Comparison of ENCODE assay signal across 1 cellular context in the genomic region with DNA sequence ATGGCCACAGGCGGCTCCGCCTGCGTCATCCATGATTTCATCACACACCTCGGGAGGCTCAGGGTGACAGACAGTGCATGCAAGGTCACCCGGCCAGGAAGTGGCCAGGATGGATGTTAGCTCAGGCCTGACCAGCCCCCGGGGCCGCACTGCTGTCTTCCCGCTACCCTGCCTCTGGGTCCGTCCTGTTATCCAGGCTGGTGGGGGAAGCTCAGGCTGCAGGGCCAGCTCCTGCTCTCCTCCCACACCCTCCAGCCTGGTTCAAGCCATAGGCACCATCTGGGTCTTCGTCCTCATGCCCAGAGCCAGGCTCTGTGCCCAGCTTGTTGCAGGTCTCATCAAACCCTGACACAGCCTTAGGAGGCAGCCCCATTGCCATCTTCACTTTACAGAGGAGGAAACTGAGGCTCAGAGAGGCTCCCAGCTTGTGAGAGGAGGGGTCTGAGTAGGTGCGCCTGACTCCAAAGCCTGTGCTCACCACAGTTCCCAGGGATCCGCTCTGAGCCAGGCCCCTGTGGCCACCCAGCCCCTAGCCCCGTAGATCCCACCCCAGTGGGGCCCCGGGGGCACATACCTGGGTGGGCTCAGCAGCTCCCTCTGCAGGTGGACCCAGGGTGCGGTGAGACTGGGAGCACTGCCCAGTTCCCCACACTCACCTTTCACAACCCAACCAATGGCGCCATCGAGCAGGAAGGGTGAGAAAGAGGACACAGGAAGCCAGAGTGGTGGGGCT.
TF ChIP-seq lines count a peak whose summit lies in the region.

No MANE protein-coding gene starts in this region.

TF ChIP-seq in HepG2, 621 proteins besides CTCF, POLR2A, EP300 and RAD21 (continued from another document and continues in another):
- TF ChIP-seq, protein P1, sequence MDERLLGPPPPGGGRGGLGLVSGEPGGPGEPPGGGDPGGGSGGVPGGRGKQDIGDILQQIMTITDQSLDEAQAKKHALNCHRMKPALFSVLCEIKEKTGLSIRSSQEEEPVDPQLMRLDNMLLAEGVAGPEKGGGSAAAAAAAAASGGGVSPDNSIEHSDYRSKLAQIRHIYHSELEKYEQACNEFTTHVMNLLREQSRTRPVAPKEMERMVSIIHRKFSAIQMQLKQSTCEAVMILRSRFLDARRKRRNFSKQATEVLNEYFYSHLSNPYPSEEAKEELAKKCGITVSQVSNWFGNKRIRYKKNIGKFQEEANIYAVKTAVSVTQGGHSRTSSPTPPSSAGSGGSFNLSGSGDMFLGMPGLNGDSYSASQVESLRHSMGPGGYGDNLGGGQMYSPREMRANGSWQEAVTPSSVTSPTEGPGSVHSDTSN (CRISPR knock-in tag; IDR thresholded peaks at IDR 0.05): peak; percentile 68
- TF ChIP-seq RFX3 (CRISPR knock-in tag; IDR thresholded peaks at IDR 0.05) (no peak), KMT2B (CRISPR knock-in tag; IDR thresholded peaks at IDR 0.05) (peak; percentile 17; the same call in 1 of the 2 replicates), ZMYM4 (CRISPR knock-in tag; IDR thresholded peaks at IDR 0.05) (0 out of 2 replicates have a peak, but pooled peaks have one; percentile 67), ZNF780A (CRISPR knock-in tag; IDR thresholded peaks at IDR 0.05) (peak; percentile 95; the same call in 1 of the 2 replicates), PHB2 (IDR thresholded peaks at IDR 0.05; ENCODE audit: partially characterized antibody) (no peak), ZBTB46 (CRISPR knock-in tag; IDR thresholded peaks at IDR 0.05; ENCODE audit: borderline replicate concordance) (0 out of 2 replicates have a peak, but pooled peaks have one; percentile 95), HDAC2 (CRISPR knock-in tag; IDR thresholded peaks at IDR 0.05) (peak; percentile 92), DPF2 (CRISPR knock-in tag; IDR thresholded peaks at IDR 0.05; ENCODE audit: borderline replicate concordance, low read depth) (peak; percentile 89), ZNF792 (CRISPR knock-in tag; IDR thresholded peaks at IDR 0.05) (peak; percentile 37), ZNF615 (CRISPR knock-in tag; IDR thresholded peaks at IDR 0.05; ENCODE audit: borderline replicate concordance) (no peak), MEIS1 (CRISPR knock-in tag; IDR thresholded peaks at IDR 0.05; ENCODE audit: borderline replicate concordance) (peak; percentile 91), NR2F1 (CRISPR knock-in tag; IDR thresholded peaks at IDR 0.05) (peak; percentile 61 to 81; a peak in 2 of 4 replicates), CREB1 (IDR thresholded peaks at IDR 0.05) (peak; percentile 91), CREB1 (CRISPR knock-in tag; IDR thresholded peaks at IDR 0.05) (no peak), ZNF333 (CRISPR knock-in tag; IDR thresholded peaks at IDR 0.05; ENCODE audit: borderline replicate concordance) (peak; percentile 57; the same call in 1 of the 2 replicates), FOXP1 (IDR thresholded peaks at IDR 0.05) (no peak), FOXP1 (CRISPR knock-in tag; IDR thresholded peaks at IDR 0.05) (no peak; the same call in 1 of the 2 replicates), ZNF567 (CRISPR knock-in tag; IDR thresholded peaks at IDR 0.05; ENCODE audit: borderline replicate concordance) (no peak), ZNF383 (CRISPR knock-in tag; IDR thresholded peaks at IDR 0.05; ENCODE audit: borderline replicate concordance) (peak; percentile 81; the same call in 1 of the 2 replicates), MAZ (IDR thresholded peaks at IDR 0.05; ENCODE audit: borderline replicate concordance, low read depth, low read length) (0 out of 2 replicates have a peak, but pooled peaks have one; percentile 32), MAZ (CRISPR knock-in tag; IDR thresholded peaks at IDR 0.05; ENCODE audit: low read depth) (peak; percentile 60), ZNF598 (CRISPR knock-in tag; IDR thresholded peaks at IDR 0.05; ENCODE audit: borderline replicate concordance) (0 out of 2 replicates have a peak, but pooled peaks have one; percentile 59), KDM5B (CRISPR knock-in tag; IDR thresholded peaks at IDR 0.05; ENCODE audit: borderline replicate concordance) (peak; percentile 82; the same call in 1 of the 2 replicates), ZBED4 (CRISPR knock-in tag; IDR thresholded peaks at IDR 0.05; ENCODE audit: borderline replicate concordance) (no peak; the same call in 1 of the 2 replicates), ZKSCAN5 (CRISPR knock-in tag; IDR thresholded peaks at IDR 0.05) (no peak), HINFP (CRISPR knock-in tag; IDR thresholded peaks at IDR 0.05; ENCODE audit: low read depth) (0 out of 2 replicates have a peak, but pooled peaks have one; percentile 60), CEBPB (IDR thresholded peaks at IDR 0.05; ENCODE audit: borderline replicate concordance, low read depth, low read length) (peak; percentile 99), HNRNPK (IDR thresholded peaks at IDR 0.05; ENCODE audit: low read depth, low read length, poor library complexity, severe bottlenecking) (no peak), MED1 (CRISPR knock-in tag; IDR thresholded peaks at IDR 0.05) (peak; percentile 96), ZNF121 (CRISPR knock-in tag; IDR thresholded peaks at IDR 0.05) (0 out of 2 replicates have a peak, but pooled peaks have one; percentile 44), ZSCAN12 (CRISPR knock-in tag; IDR thresholded peaks at IDR 0.05) (no peak), ZNF546 (CRISPR knock-in tag; conservative IDR thresholded peaks at IDR 0.05) (peak; percentile 75; the same call in 1 of the 2 replicates), HDAC1 (CRISPR knock-in tag; IDR thresholded peaks at IDR 0.05) (peak; percentile 73), ZNF543 (CRISPR knock-in tag; IDR thresholded peaks at IDR 0.05) (peak; percentile 80; the same call in 1 of the 2 replicates), SOX6 (IDR thresholded peaks at IDR 0.05) (no peak), SOX6 (CRISPR knock-in tag; IDR thresholded peaks at IDR 0.05) (peak; percentile 91), SATB2 (CRISPR knock-in tag; IDR thresholded peaks at IDR 0.05) (no peak; the same call in 1 of the 2 replicates), KLF11 (CRISPR knock-in tag; IDR thresholded peaks at IDR 0.05) (0 out of 2 replicates have a peak, but pooled peaks have one; percentile 19), ZNF224 (CRISPR knock-in tag; IDR thresholded peaks at IDR 0.05) (peak; percentile 50; the same call in 1 of the 2 replicates)
- TF ChIP-seq, protein P2, sequence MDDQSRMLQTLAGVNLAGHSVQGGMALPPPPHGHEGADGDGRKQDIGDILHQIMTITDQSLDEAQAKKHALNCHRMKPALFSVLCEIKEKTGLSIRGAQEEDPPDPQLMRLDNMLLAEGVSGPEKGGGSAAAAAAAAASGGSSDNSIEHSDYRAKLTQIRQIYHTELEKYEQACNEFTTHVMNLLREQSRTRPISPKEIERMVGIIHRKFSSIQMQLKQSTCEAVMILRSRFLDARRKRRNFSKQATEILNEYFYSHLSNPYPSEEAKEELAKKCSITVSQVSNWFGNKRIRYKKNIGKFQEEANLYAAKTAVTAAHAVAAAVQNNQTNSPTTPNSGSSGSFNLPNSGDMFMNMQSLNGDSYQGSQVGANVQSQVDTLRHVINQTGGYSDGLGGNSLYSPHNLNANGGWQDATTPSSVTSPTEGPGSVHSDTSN (CRISPR knock-in tag; IDR thresholded peaks at IDR 0.05; ENCODE audit: borderline replicate concordance): no peak
- TF ChIP-seq, protein P3, sequence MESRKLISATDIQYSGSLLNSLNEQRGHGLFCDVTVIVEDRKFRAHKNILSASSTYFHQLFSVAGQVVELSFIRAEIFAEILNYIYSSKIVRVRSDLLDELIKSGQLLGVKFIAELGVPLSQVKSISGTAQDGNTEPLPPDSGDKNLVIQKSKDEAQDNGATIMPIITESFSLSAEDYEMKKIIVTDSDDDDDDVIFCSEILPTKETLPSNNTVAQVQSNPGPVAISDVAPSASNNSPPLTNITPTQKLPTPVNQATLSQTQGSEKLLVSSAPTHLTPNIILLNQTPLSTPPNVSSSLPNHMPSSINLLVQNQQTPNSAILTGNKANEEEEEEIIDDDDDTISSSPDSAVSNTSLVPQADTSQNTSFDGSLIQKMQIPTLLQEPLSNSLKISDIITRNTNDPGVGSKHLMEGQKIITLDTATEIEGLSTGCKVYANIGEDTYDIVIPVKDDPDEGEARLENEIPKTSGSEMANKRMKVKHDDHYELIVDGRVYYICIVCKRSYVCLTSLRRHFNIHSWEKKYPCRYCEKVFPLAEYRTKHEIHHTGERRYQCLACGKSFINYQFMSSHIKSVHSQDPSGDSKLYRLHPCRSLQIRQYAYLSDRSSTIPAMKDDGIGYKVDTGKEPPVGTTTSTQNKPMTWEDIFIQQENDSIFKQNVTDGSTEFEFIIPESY (CRISPR knock-in tag; IDR thresholded peaks at IDR 0.05): peak; percentile 99
- TF ChIP-seq, protein P4, sequence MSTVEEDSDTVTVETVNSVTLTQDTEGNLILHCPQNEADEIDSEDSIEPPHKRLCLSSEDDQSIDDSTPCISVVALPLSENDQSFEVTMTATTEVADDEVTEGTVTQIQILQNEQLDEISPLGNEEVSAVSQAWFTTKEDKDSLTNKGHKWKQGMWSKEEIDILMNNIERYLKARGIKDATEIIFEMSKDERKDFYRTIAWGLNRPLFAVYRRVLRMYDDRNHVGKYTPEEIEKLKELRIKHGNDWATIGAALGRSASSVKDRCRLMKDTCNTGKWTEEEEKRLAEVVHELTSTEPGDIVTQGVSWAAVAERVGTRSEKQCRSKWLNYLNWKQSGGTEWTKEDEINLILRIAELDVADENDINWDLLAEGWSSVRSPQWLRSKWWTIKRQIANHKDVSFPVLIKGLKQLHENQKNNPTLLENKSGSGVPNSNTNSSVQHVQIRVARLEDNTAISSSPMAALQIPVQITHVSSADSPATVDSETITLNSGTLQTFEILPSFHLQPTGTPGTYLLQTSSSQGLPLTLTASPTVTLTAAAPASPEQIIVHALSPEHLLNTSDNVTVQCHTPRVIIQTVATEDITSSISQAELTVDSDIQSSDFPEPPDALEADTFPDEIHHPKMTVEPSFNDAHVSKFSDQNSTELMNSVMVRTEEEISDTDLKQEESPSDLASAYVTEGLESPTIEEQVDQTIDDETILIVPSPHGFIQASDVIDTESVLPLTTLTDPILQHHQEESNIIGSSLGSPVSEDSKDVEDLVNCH (CRISPR knock-in tag; IDR thresholded peaks at IDR 0.05): 0 out of 2 replicates have a peak, but pooled peaks have one; percentile 70
- TF ChIP-seq, protein P5, sequence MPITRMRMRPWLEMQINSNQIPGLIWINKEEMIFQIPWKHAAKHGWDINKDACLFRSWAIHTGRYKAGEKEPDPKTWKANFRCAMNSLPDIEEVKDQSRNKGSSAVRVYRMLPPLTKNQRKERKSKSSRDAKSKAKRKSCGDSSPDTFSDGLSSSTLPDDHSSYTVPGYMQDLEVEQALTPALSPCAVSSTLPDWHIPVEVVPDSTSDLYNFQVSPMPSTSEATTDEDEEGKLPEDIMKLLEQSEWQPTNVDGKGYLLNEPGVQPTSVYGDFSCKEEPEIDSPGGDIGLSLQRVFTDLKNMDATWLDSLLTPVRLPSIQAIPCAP (CRISPR knock-in tag; IDR thresholded peaks at IDR 0.05; ENCODE audit: low read depth): peak; percentile 89
- TF ChIP-seq, protein P6, sequence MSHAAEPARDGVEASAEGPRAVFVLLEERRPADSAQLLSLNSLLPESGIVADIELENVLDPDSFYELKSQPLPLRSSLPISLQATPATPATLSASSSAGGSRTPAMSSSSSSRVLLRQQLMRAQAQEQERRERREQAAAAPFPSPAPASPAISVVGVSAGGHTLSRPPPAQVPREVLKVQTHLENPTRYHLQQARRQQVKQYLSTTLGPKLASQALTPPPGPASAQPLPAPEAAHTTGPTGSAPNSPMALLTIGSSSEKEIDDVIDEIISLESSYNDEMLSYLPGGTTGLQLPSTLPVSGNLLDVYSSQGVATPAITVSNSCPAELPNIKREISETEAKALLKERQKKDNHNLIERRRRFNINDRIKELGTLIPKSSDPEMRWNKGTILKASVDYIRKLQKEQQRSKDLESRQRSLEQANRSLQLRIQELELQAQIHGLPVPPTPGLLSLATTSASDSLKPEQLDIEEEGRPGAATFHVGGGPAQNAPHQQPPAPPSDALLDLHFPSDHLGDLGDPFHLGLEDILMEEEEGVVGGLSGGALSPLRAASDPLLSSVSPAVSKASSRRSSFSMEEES (CRISPR knock-in tag; IDR thresholded peaks at IDR 0.05): peak; percentile 86
